29 cellular contexts compared by ENCODE assay signal in the genomic region with DNA sequence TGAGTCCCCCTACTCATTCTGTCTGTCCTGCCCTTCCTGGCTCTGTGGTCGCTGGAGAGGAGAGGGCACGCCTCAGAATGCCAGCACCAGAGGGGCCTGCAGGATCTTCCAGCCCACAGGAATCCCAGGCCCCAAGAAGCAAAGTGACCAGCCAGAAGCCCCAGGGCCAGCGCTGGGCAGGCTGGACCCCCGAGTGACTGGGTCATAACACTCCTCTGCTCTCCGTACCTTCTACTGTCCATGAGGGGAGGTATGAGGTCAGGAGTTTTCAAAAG.
"Had no signal": no experiment of that assay in that cellular context is flagged by ENCODE, and none has a peak within 500 bp of the region (broad histone marks: within the 10 kb centered on the region; RNA-seq: fewer than 3 reads in every experiment).

No MANE protein-coding gene starts in this region.

- DNase-seq: hypothalamus; immature natural killer cell; kidney; left colon; left ventricle myocardium inferior; midbrain; mucosa of descending colon; naive thymus-derived CD4-positive, alpha-beta T cell; nucleus accumbens; pancreas; posterior cingulate gyrus; retina; right cardiac atrium; small intestine; stimulated activated CD4-positive, alpha-beta T cell treated with anti-CD3 and anti-CD28 coated beads, Interleukin-1b, Interleukin-23, amount 100 ng/mL, for 48 hours; stimulated activated CD4-positive, alpha-beta T cell treated with anti-CD3 and anti-CD28 coated beads, Interleukin-2, amount 100 ng/mL, for 48 hours; stimulated activated CD4-positive, alpha-beta T cell treated with anti-CD3 and anti-CD28 coated beads, Interleukin-4, amount 100 ng/mL, for 4 hours; stimulated activated CD8-positive, alpha-beta memory T cell treated with anti-CD3 and anti-CD28 coated beads, Interleukin-4, amount 100 ng/mL, for 48 hours; stimulated activated naive CD8-positive, alpha-beta T cell treated with anti-CD3 and anti-CD28 coated beads, Interleukin-15, Interleukin-2, amounts not matched to agents 100 U/mL and 50 U/mL, for 24 hours; stomach; testis; thyroid gland; transverse colon; upper lobe of left lung had no signal

- H3K27ac Mint-ChIP-seq: immature natural killer cell; memory B cell; naive thymus-derived CD4-positive, alpha-beta T cell; natural killer cell treated with Interleukin-12 subunit alpha and Interleukin-12 subunit beta and Interleukin-15 and Interleukin-18, amount 100 ng/mL, for 72 hours; stimulated activated memory B cell treated with anti-CD40 and anti-IgM and Interleukin-4, amounts not matched to agents 10 μg/mL and 1 μg/mL and 100 μg/mL, for 72 hours had no signal

- H3K4me1 ChIP-seq: left ventricle myocardium inferior, pancreas, prostate gland, testis, thyroid gland, transverse colon had no signal

- H3K4me3 ChIP-seq: left ventricle myocardium inferior, mucosa of descending colon, pancreas, prostate gland, stomach, testis, thyroid gland, transverse colon, upper lobe of left lung had no signal

- H3K36me3 ChIP-seq: left ventricle myocardium inferior, pancreas, prostate gland, stomach, thyroid gland, transverse colon, upper lobe of left lung had no signal

- H3K36me3 Mint-ChIP-seq: immature natural killer cell; memory B cell; naive thymus-derived CD4-positive, alpha-beta T cell; natural killer cell treated with Interleukin-12 subunit alpha and Interleukin-12 subunit beta and Interleukin-15 and Interleukin-18, amount 100 ng/mL, for 72 hours; stimulated activated memory B cell treated with anti-CD40 and anti-IgM and Interleukin-4, amounts not matched to agents 10 μg/mL and 1 μg/mL and 100 μg/mL, for 72 hours had no signal

- H3K4me3 Mint-ChIP-seq: immature natural killer cell; memory B cell; naive thymus-derived CD4-positive, alpha-beta T cell; natural killer cell treated with Interleukin-12 subunit alpha and Interleukin-12 subunit beta and Interleukin-15 and Interleukin-18, amount 100 ng/mL, for 72 hours; stimulated activated memory B cell treated with anti-CD40 and anti-IgM and Interleukin-4, amounts not matched to agents 10 μg/mL and 1 μg/mL and 100 μg/mL, for 72 hours had no signal

- ATAC-seq: left colon; mucosa of descending colon; naive thymus-derived CD4-positive, alpha-beta T cell; pancreas; right cardiac atrium; sciatic nerve; stimulated activated memory B cell treated with anti-CD40 and anti-IgM and Interleukin-4, amounts not matched to agents 10 μg/mL and 1 μg/mL and 100 μg/mL, for 72 hours; stimulated activated naive CD8-positive, alpha-beta T cell treated with anti-CD3 and anti-CD28 coated beads, Interleukin-15, Interleukin-2, amounts not matched to agents 100 U/mL and 50 U/mL, for 24 hours had no signal

- H3K9me3 ChIP-seq: left ventricle myocardium inferior, mucosa of descending colon, pancreas, prostate gland, stomach, testis, thyroid gland, transverse colon, upper lobe of left lung had no signal

- H3K27ac ChIP-seq: left ventricle myocardium inferior, pancreas, prostate gland, stomach, testis, thyroid gland, transverse colon, upper lobe of left lung had no signal

- H3K4me1 Mint-ChIP-seq: immature natural killer cell had no signal

- H3K27me3 ChIP-seq: pancreas, testis, thyroid gland, upper lobe of left lung had no signal

- H3K9me3 Mint-ChIP-seq: naive thymus-derived CD4-positive, alpha-beta T cell; natural killer cell treated with Interleukin-12 subunit alpha and Interleukin-12 subunit beta and Interleukin-15 and Interleukin-18, amount 100 ng/mL, for 72 hours; stimulated activated memory B cell treated with anti-CD40 and anti-IgM and Interleukin-4, amounts not matched to agents 10 μg/mL and 1 μg/mL and 100 μg/mL, for 72 hours had no signal
